ENCODE assay signal across 23 cellular contexts in the genomic region with DNA sequence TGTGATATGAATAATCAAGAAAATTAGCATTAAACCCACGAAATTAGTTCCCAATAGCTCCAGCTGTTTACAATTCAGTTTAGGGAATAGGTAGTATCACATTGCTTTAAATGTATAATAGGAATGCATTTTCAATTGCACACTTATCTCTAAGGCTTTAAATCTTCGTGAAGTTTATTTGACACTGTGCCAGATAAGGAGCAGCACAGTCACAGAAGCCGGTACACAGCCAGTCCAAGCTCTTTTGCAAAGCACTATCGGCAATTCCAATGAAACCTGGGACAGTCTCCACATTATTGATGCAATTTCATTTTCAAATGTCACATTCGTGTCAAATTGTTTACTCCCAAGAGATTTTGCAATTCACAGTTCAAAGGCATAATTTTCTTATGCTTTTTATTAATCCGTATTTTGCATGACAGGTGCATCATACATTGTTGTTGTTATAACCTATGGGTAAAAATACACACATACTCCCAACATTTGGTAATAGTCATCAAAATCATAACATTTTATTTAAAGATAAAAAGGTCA.
"Had no signal": no experiment of that assay in that cellular context is flagged by ENCODE, and none has a peak within 500 bp of the region (broad histone marks: within the 10 kb centered on the region; RNA-seq: fewer than 3 reads in every experiment).

No MANE protein-coding gene starts in this region.

- H3K9me3 ChIP-seq: esophagus squamous epithelium, gastrocnemius medialis, pancreas, psoas muscle, right atrium auricular region, thyroid gland had no signal

- H3K27me3 Mint-ChIP-seq: activated B cell treated with CpG ODN at 0.5 μM for 24 hours; stimulated activated naive CD8-positive, alpha-beta T cell treated with anti-CD3 and anti-CD28 coated beads, Interleukin-15, Interleukin-2, amounts not matched to agents 100 ng/mL and 50 ng/mL, for 24 hours had no signal

- H3K4me3 Mint-ChIP-seq: activated B cell treated with CpG ODN at 0.5 μM for 24 hours; activated naive CD4-positive, alpha-beta T cell treated with anti-CD3 and anti-CD28 coated beads for 36 hours; activated naive CD8-positive, alpha-beta T cell treated with anti-CD3 and anti-CD28 coated beads, Interleukin-2, amount 10 ng/mL, durations not matched to agents 7 days and 5 days; nephron; stimulated activated naive CD8-positive, alpha-beta T cell treated with anti-CD3 and anti-CD28 coated beads, Interleukin-15, Interleukin-2, amounts not matched to agents 100 ng/mL and 50 ng/mL, for 24 hours had no signal

- H3K4me3 ChIP-seq: coronary artery, esophagus squamous epithelium, gastrocnemius medialis, pancreas, psoas muscle, right atrium auricular region, thyroid gland had no signal

- H3K4me1 ChIP-seq: esophagus squamous epithelium, gastrocnemius medialis, pancreas, psoas muscle, right atrium auricular region, thyroid gland had no signal

- H3K4me1 Mint-ChIP-seq: activated B cell treated with CpG ODN at 0.5 μM for 24 hours; activated naive CD8-positive, alpha-beta T cell treated with anti-CD3 and anti-CD28 coated beads, Interleukin-2, amount 10 ng/mL, durations not matched to agents 7 days and 5 days; nephron had no signal

- H3K27ac Mint-ChIP-seq: activated B cell treated with CpG ODN at 0.5 μM for 24 hours; activated naive CD4-positive, alpha-beta T cell treated with anti-CD3 and anti-CD28 coated beads for 36 hours; activated naive CD8-positive, alpha-beta T cell treated with anti-CD3 and anti-CD28 coated beads, Interleukin-2, amount 10 ng/mL, durations not matched to agents 7 days and 5 days; nephron; stimulated activated naive CD8-positive, alpha-beta T cell treated with anti-CD3 and anti-CD28 coated beads, Interleukin-15, Interleukin-2, amounts not matched to agents 100 ng/mL and 50 ng/mL, for 24 hours had no signal

- DNase-seq: activated B cell treated with CpG ODN at 0.5 μM for 24 hours; activated CD4-positive, alpha-beta T cell treated with anti-CD3 and anti-CD28 coated beads for 4 hours; activated CD4-positive, alpha-beta T cell treated with anti-CD3 and anti-CD28 coated beads, Interleukin-2, amount 50 U/mL, for 48 hours; activated CD8-positive, alpha-beta memory T cell treated with anti-CD3 and anti-CD28 coated beads, Interleukin-2, amount 50 U/mL, for 48 hours; activated effector memory CD4-positive, alpha-beta T cell treated with Interleukin-2 at 50 U/mL for 16 hours; activated naive CD4-positive, alpha-beta T cell treated with anti-CD3 and anti-CD28 coated beads for 36 hours; activated naive CD8-positive, alpha-beta T cell treated with anti-CD3 and anti-CD28 coated beads, Interleukin-2, amount 10 ng/mL, durations not matched to agents 7 days and 5 days; activated T-cell treated with anti-CD3 and anti-CD28 coated beads, Interleukin-2, amount 50 U/mL, for 48 hours; cerebellar nuclear complex; esophagus squamous epithelium; gastrocnemius medialis; head of caudate nucleus; left ventricle myocardium superior; mammary epithelial cell; pancreas; psoas muscle; stimulated activated CD4-positive, alpha-beta T cell treated with anti-CD3 and anti-CD28 coated beads, Interleukin-4, amount 100 ng/mL, for 4 hours; substantia nigra; thyroid gland had no signal

- H3K36me3 ChIP-seq: esophagus squamous epithelium, gastrocnemius medialis, pancreas, right atrium auricular region, thyroid gland had no signal

- ATAC-seq: gastrocnemius medialis, left ventricle myocardium superior, psoas muscle had no signal

- H3K36me3 Mint-ChIP-seq: activated naive CD8-positive, alpha-beta T cell treated with anti-CD3 and anti-CD28 coated beads, Interleukin-2, amount 10 ng/mL, durations not matched to agents 7 days and 5 days had no signal

- H3K9me3 Mint-ChIP-seq: activated B cell treated with CpG ODN at 0.5 μM for 24 hours; activated naive CD4-positive, alpha-beta T cell treated with anti-CD3 and anti-CD28 coated beads for 36 hours; nephron; stimulated activated naive CD8-positive, alpha-beta T cell treated with anti-CD3 and anti-CD28 coated beads, Interleukin-15, Interleukin-2, amounts not matched to agents 100 ng/mL and 50 ng/mL, for 24 hours had no signal

- H3K27ac ChIP-seq: coronary artery, esophagus squamous epithelium, gastrocnemius medialis, pancreas, psoas muscle, right atrium auricular region, thyroid gland had no signal

- H3K27me3 ChIP-seq: esophagus squamous epithelium, gastrocnemius medialis, pancreas, right atrium auricular region, thyroid gland had no signal
